Comparison of ENCODE assay signal across 2 cellular contexts in the genomic region with DNA sequence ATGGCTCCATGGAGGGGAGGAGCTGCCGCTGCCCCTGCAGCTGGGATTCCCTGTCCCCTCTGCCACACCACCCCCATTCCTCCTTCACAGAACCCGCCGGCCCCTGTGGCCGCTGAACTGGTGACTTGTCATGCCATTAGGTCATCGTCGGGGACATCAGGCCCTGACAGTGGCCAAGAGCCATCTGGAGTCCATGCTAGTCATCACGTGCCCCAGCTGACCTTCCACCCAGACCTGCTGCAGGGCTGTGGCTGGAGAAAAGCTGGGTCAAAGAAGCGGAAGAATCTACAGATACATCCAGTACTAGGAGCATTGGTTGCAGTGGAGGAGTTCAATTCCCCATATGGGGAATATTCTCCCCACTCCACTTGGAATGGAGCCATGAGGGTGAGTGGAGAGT.
TF ChIP-seq lines count a peak whose summit lies in the region.

No MANE protein-coding gene starts in this region.

TF ChIP-seq in liver, 16 proteins besides CTCF, POLR2A, EP300 and RAD21 (continued from another document):
- TF ChIP-seq, protein P1, sequence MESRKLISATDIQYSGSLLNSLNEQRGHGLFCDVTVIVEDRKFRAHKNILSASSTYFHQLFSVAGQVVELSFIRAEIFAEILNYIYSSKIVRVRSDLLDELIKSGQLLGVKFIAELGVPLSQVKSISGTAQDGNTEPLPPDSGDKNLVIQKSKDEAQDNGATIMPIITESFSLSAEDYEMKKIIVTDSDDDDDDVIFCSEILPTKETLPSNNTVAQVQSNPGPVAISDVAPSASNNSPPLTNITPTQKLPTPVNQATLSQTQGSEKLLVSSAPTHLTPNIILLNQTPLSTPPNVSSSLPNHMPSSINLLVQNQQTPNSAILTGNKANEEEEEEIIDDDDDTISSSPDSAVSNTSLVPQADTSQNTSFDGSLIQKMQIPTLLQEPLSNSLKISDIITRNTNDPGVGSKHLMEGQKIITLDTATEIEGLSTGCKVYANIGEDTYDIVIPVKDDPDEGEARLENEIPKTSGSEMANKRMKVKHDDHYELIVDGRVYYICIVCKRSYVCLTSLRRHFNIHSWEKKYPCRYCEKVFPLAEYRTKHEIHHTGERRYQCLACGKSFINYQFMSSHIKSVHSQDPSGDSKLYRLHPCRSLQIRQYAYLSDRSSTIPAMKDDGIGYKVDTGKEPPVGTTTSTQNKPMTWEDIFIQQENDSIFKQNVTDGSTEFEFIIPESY (IDR thresholded peaks at IDR 0.05): no peak
- TF ChIP-seq SP1 (IDR thresholded peaks at IDR 0.05): peak; percentile 70
- TF ChIP-seq JUND (IDR thresholded peaks at IDR 0.05): peak in 1 of 2 donors; percentile 74
- TF ChIP-seq, protein P2, sequence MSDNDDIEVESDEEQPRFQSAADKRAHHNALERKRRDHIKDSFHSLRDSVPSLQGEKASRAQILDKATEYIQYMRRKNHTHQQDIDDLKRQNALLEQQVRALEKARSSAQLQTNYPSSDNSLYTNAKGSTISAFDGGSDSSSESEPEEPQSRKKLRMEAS (IDR thresholded peaks at IDR 0.05): no peak
- no peak for TF ChIP-seq HNF4G (IDR thresholded peaks at IDR 0.05)
- TF ChIP-seq, protein P3, sequence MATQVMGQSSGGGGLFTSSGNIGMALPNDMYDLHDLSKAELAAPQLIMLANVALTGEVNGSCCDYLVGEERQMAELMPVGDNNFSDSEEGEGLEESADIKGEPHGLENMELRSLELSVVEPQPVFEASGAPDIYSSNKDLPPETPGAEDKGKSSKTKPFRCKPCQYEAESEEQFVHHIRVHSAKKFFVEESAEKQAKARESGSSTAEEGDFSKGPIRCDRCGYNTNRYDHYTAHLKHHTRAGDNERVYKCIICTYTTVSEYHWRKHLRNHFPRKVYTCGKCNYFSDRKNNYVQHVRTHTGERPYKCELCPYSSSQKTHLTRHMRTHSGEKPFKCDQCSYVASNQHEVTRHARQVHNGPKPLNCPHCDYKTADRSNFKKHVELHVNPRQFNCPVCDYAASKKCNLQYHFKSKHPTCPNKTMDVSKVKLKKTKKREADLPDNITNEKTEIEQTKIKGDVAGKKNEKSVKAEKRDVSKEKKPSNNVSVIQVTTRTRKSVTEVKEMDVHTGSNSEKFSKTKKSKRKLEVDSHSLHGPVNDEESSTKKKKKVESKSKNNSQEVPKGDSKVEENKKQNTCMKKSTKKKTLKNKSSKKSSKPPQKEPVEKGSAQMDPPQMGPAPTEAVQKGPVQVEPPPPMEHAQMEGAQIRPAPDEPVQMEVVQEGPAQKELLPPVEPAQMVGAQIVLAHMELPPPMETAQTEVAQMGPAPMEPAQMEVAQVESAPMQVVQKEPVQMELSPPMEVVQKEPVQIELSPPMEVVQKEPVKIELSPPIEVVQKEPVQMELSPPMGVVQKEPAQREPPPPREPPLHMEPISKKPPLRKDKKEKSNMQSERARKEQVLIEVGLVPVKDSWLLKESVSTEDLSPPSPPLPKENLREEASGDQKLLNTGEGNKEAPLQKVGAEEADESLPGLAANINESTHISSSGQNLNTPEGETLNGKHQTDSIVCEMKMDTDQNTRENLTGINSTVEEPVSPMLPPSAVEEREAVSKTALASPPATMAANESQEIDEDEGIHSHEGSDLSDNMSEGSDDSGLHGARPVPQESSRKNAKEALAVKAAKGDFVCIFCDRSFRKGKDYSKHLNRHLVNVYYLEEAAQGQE (IDR thresholded peaks at IDR 0.05): no peak
- no peak for TF ChIP-seq TAF1 (conservative IDR thresholded peaks at IDR 0.05)
- no peak for TF ChIP-seq EGR1 (IDR thresholded peaks at IDR 0.05; ENCODE audit: low read depth in 2 of 2)
- no peak for TF ChIP-seq GABPA (IDR thresholded peaks at IDR 0.05 in 1 of 2, conservative IDR thresholded peaks at IDR 0.05 in 1 of 2)
- TF ChIP-seq RXRA (IDR thresholded peaks at IDR 0.05): peak; percentile 72 to 90

TF ChIP-seq in HepG2, 621 proteins besides CTCF, POLR2A, EP300 and RAD21 (continued from another document):
- TF ChIP-seq, protein P4, sequence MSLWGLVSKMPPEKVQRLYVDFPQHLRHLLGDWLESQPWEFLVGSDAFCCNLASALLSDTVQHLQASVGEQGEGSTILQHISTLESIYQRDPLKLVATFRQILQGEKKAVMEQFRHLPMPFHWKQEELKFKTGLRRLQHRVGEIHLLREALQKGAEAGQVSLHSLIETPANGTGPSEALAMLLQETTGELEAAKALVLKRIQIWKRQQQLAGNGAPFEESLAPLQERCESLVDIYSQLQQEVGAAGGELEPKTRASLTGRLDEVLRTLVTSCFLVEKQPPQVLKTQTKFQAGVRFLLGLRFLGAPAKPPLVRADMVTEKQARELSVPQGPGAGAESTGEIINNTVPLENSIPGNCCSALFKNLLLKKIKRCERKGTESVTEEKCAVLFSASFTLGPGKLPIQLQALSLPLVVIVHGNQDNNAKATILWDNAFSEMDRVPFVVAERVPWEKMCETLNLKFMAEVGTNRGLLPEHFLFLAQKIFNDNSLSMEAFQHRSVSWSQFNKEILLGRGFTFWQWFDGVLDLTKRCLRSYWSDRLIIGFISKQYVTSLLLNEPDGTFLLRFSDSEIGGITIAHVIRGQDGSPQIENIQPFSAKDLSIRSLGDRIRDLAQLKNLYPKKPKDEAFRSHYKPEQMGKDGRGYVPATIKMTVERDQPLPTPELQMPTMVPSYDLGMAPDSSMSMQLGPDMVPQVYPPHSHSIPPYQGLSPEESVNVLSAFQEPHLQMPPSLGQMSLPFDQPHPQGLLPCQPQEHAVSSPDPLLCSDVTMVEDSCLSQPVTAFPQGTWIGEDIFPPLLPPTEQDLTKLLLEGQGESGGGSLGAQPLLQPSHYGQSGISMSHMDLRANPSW (CRISPR knock-in tag; IDR thresholded peaks at IDR 0.05; ENCODE audit: borderline replicate concordance): no peak
- no peak for TF ChIP-seq AGO2 (optimal IDR thresholded peaks at IDR 0.05; ENCODE audit: low read depth, low read length)
- no peak for TF ChIP-seq HES4 (CRISPR knock-in tag; IDR thresholded peaks at IDR 0.05; ENCODE audit: borderline replicate concordance)
- no peak for TF ChIP-seq CCAR2 (optimal IDR thresholded peaks at IDR 0.05; ENCODE audit: low read depth, low read length)
- no peak for TF ChIP-seq MIER2 (CRISPR knock-in tag; IDR thresholded peaks at IDR 0.05)
